15 cellular contexts compared by ENCODE assay signal in genomic region chr13:32323912-32324311, GRCh38. TPM values are rescaled to one million over a fixed set of nuclear protein-coding genes. Genes with fewer than 3 reads are reported as not detected.
DNase-seq lines count a peak whose midpoint lies in the region; ATAC-seq and TF ChIP-seq lines count a peak whose summit lies in the region.
"Had no signal": no experiment of that assay in that cellular context is flagged by ENCODE, and none has a peak within 500 bp of the region (broad histone marks: within the 10 kb centered on the region; RNA-seq: fewer than 3 reads in every experiment).

No MANE protein-coding gene starts in this region.

- peaks cover 6% of the 10 kb centered on the region for H3K4me1 ChIP-seq in ACC112 (ENCODE audit: control insufficient read depth, insufficient read depth, low read length, unreplicated experiment)
- peaks cover 10% of the 10 kb centered on the region for H3K4me1 ChIP-seq in foreskin keratinocyte
- H3K4me1 ChIP-seq: parathyroid adenoma, upper lobe of left lung had no signal

- peak; percentile 1 for DNase-seq in HPDE6-E6E7 (ENCODE audit: extremely low spot score)
- DNase-seq in astrocyte of the hippocampus (ENCODE audit: low read depth, low spot score), result peak; percentile 59
- peak in 1 of 2 donors; percentile 64 for DNase-seq in foreskin keratinocyte
- DNase-seq in mucosa of gallbladder (ENCODE audit: low spot score), result no peak
- no peak for DNase-seq in NCI-H226
- DNase-seq: activated CD4-positive, alpha-beta T cell treated with anti-CD3 and anti-CD28 coated beads, Interleukin-2, amount 50 U/mL, for 1 hour; activated T-cell treated with anti-CD3 and anti-CD28 coated beads, Interleukin-2, amount 50 U/mL, for 4 hours; NCI-H1436; NCI-H510A treated with DMSO at 0.1 percent for 48 hours; PC-9; upper lobe of left lung had no signal

- peaks cover 11% of the 10 kb centered on the region for H3K79me2 ChIP-seq in ACC112 (ENCODE audit: control insufficient read depth, insufficient read depth, low read length, unreplicated experiment)
- H3K79me2 ChIP-seq: parathyroid adenoma had no signal

- H3K36me3 ChIP-seq in ACC112 (ENCODE audit: insufficient read depth, low read length), result peaks cover 28% of the 10 kb centered on the region
- H3K36me3 ChIP-seq: upper lobe of left lung had no signal

- no peak overlapping the region for H3K4me3 ChIP-seq in ACC112 (ENCODE audit: low read depth, low read length)
- H3K4me3 ChIP-seq: PC-9, upper lobe of left lung had no signal

- ATAC-seq in foreskin keratinocyte (peak; percentile 98), HG02588 (IDR thresholded peaks at IDR 0.05; ENCODE audit: unreplicated experiment) (no peak), GM18511 (IDR thresholded peaks at IDR 0.05; ENCODE audit: unreplicated experiment) (no peak)
- ATAC-seq: activated T-cell treated with anti-CD3 and anti-CD28 coated beads, Interleukin-2, amount 50 U/mL, for 4 hours had no signal

- no peak for TF ChIP-seq CTCF in foreskin keratinocyte (conservative IDR thresholded peaks at IDR 0.05)

- H3K27ac ChIP-seq in ACC112 (ENCODE audit: low read depth, low read length) (peak overlapping the region; percentile 86), foreskin keratinocyte (peak overlapping the region; percentile 31)
- H3K27ac ChIP-seq: parathyroid adenoma, PC-9, upper lobe of left lung had no signal

- no peaks in the 10 kb centered on the region for H3K27me3 ChIP-seq in ACC112 (ENCODE audit: insufficient read depth, low read length)
- H3K27me3 ChIP-seq in foreskin keratinocyte, result no peaks in the 10 kb centered on the region
- H3K27me3 ChIP-seq: upper lobe of left lung had no signal

- H2AFZ ChIP-seq in ACC112 (ENCODE audit: low read length, unreplicated experiment), result no peak overlapping the region
- H2AFZ ChIP-seq: parathyroid adenoma, PC-9 had no signal

RNA-seq across cellular contexts. Expression of gene BRCA2, which starts 8.6 kb away (rescaled TPM):
- total RNA-seq in foreskin keratinocyte (14.1 and 15.2 TPM in 2 replicates), mucosa of gallbladder (0.60 TPM)
- polyA plus RNA-seq in foreskin keratinocyte, result 1.6 and 2.3 TPM in 2 replicates

RNA-seq across cellular contexts. Expression of gene ZAR1L, which starts 8.7 kb away (rescaled TPM):
- total RNA-seq in foreskin keratinocyte (not detected in 2 replicates), mucosa of gallbladder (not detected)
- polyA plus RNA-seq in foreskin keratinocyte, result not detected in 2 replicates
- total RNA-seq: activated T-cell treated with anti-CD3 and anti-CD28 coated beads, Interleukin-2, amount 50 U/mL, for 4 hours; upper lobe of left lung had no signal

Comparison
In these comparisons a context has a peak if more than half of its experiments do, and no peak if none do; other contexts are left out.
1. DNase-seq: peak in HPDE6-E6E7 (single experiment) and astrocyte of the hippocampus (single experiment); none in mucosa of gallbladder (single experiment) and NCI-H226 (single experiment).